ENCODE assay signal across 20 cellular contexts in the genomic region with DNA sequence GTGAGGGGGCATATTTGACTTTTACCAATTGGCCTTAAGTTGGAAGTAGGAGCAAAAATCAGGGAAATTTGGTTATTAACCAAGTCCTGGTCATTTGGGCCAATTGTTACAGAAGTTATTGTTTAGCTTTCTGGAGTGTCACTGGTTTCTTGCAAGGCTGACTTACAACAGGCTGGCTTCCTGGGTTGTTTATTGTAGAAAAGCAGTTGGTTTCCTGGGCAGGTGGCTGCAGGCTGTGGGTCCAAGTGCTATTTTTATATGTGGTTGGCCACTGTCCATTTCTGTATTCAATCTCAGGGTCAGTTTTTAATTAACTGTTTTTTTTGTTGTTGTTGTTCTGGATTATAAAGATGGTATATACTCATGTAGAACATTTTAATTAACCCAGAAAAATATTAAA.
"Had no signal": no experiment of that assay in that cellular context is flagged by ENCODE, and none has a peak within 500 bp of the region (broad histone marks: within the 10 kb centered on the region; RNA-seq: fewer than 3 reads in every experiment).

No MANE protein-coding gene starts in this region.

- H3K9me3 ChIP-seq: right atrium auricular region, tibial nerve, uterus had no signal

- H3K27me3 ChIP-seq: right atrium auricular region, tibial nerve, uterus had no signal

- H3K4me3 ChIP-seq: right atrium auricular region, skin epidermis, tibial nerve, uterus had no signal

- H3K4me1 Mint-ChIP-seq: activated naive CD8-positive, alpha-beta T cell treated with anti-CD3 and anti-CD28 coated beads, Interleukin-2, amount 50 U/mL, for 24 hours; activated T-helper 17 cell treated with anti-CD3 and anti-CD28 coated beads, Interleukin-2, amount 50 U/mL, for 72 hours had no signal

- H3K9me3 Mint-ChIP-seq: activated naive CD4-positive, alpha-beta T cell treated with anti-CD3 and anti-CD28 coated beads for 36 hours; activated naive CD8-positive, alpha-beta T cell treated with anti-CD3 and anti-CD28 coated beads, Interleukin-2, amount 50 U/mL, for 24 hours; activated T-helper 17 cell treated with anti-CD3 and anti-CD28 coated beads, Interleukin-2, amount 50 U/mL, for 72 hours; effector memory CD8-positive, alpha-beta T cell had no signal

- H3K4me3 Mint-ChIP-seq: activated naive CD4-positive, alpha-beta T cell treated with anti-CD3 and anti-CD28 coated beads for 36 hours; activated naive CD8-positive, alpha-beta T cell treated with anti-CD3 and anti-CD28 coated beads, Interleukin-2, amount 50 U/mL, for 24 hours; activated T-helper 17 cell treated with anti-CD3 and anti-CD28 coated beads, Interleukin-2, amount 50 U/mL, for 72 hours; effector memory CD8-positive, alpha-beta T cell; nephron had no signal

- ATAC-seq: activated naive CD8-positive, alpha-beta T cell treated with anti-CD3 and anti-CD28 coated beads, Interleukin-2, amount 50 U/mL, for 24 hours; activated T-helper 17 cell treated with anti-CD3 and anti-CD28 coated beads, Interleukin-2, amount 50 U/mL, for 72 hours; effector memory CD8-positive, alpha-beta T cell had no signal

- H3K27ac Mint-ChIP-seq: activated naive CD4-positive, alpha-beta T cell treated with anti-CD3 and anti-CD28 coated beads for 36 hours; activated naive CD8-positive, alpha-beta T cell treated with anti-CD3 and anti-CD28 coated beads, Interleukin-2, amount 50 U/mL, for 24 hours; activated T-helper 17 cell treated with anti-CD3 and anti-CD28 coated beads, Interleukin-2, amount 50 U/mL, for 72 hours; effector memory CD8-positive, alpha-beta T cell; nephron had no signal

- H3K36me3 ChIP-seq: right atrium auricular region, tibial nerve, uterus had no signal

- DNase-seq: activated CD4-positive, alpha-beta T cell treated with anti-CD3 and anti-CD28 coated beads for 1 hour; activated CD4-positive, alpha-beta T cell treated with anti-CD3 and anti-CD28 coated beads, Interleukin-2, amount 50 U/mL, for 4 hours; activated naive CD4-positive, alpha-beta T cell treated with anti-CD3 and anti-CD28 coated beads for 36 hours; activated naive CD8-positive, alpha-beta T cell treated with anti-CD3 and anti-CD28 coated beads, Interleukin-2, amount 50 U/mL, for 24 hours; aorta; dermis blood vessel endothelial cell; effector memory CD8-positive, alpha-beta T cell; foreskin melanocyte; head of caudate nucleus; kidney glomerular epithelial cell; mesendoderm; nucleus accumbens; stimulated activated CD4-positive, alpha-beta T cell treated with anti-CD3 and anti-CD28 coated beads, Interleukin-4, amount 100 ng/mL, for 24 hours; stimulated activated naive CD4-positive, alpha-beta T cell; uterus had no signal

- H3K4me1 ChIP-seq: tibial nerve, uterus had no signal
